1 cellular context compared by ENCODE assay signal in genomic region chr9:107316795-107317661, GRCh38.
TF ChIP-seq lines count a peak whose summit lies in the region.

No MANE protein-coding gene starts in this region.

TF ChIP-seq in GM23338, 12 proteins besides CTCF, POLR2A, EP300 and RAD21 (continued from another document):
- TF ChIP-seq ZNF462 (CRISPR knock-in tag; IDR thresholded peaks at IDR 0.05) (no peak), POLR2AphosphoS5 (IDR thresholded peaks at IDR 0.05; ENCODE audit: low read depth) (no peak), EZH2phosphoT487 (IDR thresholded peaks at IDR 0.05; ENCODE audit: unreplicated experiment) (no peak), EZH2 (IDR thresholded peaks at IDR 0.05; ENCODE audit: low read depth, unreplicated experiment) (no peak)
